Comparison of ENCODE assay signal across 20 cellular contexts in genomic region chr9:3887121-3887797, GRCh38.
A peak's percentile ranks its signal among the peaks of the same experiment; 100 is the strongest.
DNase-seq lines count a peak whose midpoint lies in the region; ATAC-seq and TF ChIP-seq lines count a peak whose summit lies in the region.
"Had no signal": no experiment of that assay in that cellular context is flagged by ENCODE, and none has a peak within 500 bp of the region (broad histone marks: within the 10 kb centered on the region; RNA-seq: fewer than 3 reads in every experiment).

No MANE protein-coding gene starts in this region.

- H3K27me3 Mint-ChIP-seq in HFFc6 (ENCODE audit: insufficient read depth) = no peaks in the 10 kb centered on the region; the same call in 1 of the 2 replicates
- H3K27me3 Mint-ChIP-seq: activated CD4-positive, alpha-beta T cell treated with anti-CD3 and anti-CD28 coated beads, Interleukin-2, amount 10 ng/mL, durations not matched to agents 24 days and 14 days had no signal

- peaks cover 18% of the 10 kb centered on the region for H3K4me1 ChIP-seq in foreskin keratinocyte
- H3K4me1 ChIP-seq: pancreas, SJSA1 had no signal

- H3K27ac ChIP-seq in foreskin keratinocyte = peak overlapping the region; percentile 45
- H3K27ac ChIP-seq: brain microvascular endothelial cell, esophagus squamous epithelium, pancreas, SJSA1, skin epidermis had no signal

- H3K27ac Mint-ChIP-seq in HFFc6 = no peak overlapping the region
- H3K27ac Mint-ChIP-seq: activated CD4-positive, alpha-beta T cell treated with anti-CD3 and anti-CD28 coated beads, Interleukin-2, amount 10 ng/mL, durations not matched to agents 24 days and 14 days; activated naive CD4-positive, alpha-beta T cell treated with anti-CD3 and anti-CD28 coated beads, Interleukin-2, amount 50 U/mL, for 72 hours had no signal

- ATAC-seq in foreskin keratinocyte = peak; percentile 64
- no peak for ATAC-seq in HG03460 (IDR thresholded peaks at IDR 0.05; ENCODE audit: unreplicated experiment)
- no peak for ATAC-seq in HG02852 (IDR thresholded peaks at IDR 0.05; ENCODE audit: unreplicated experiment)

- TF ChIP-seq CTCF in foreskin keratinocyte (conservative IDR thresholded peaks at IDR 0.05) (no peak), HFFc6 (IDR thresholded peaks at IDR 0.05) (no peak), GM10266 (IDR thresholded peaks at IDR 0.05; ENCODE audit: control insufficient read depth, insufficient read depth, low read depth, missing control alignments) (no peak)

- peaks cover 16% of the 10 kb centered on the region for H3K36me3 Mint-ChIP-seq in HFFc6 (ENCODE audit: low read depth)

- no peaks in the 10 kb centered on the region for H3K9me3 Mint-ChIP-seq in HFFc6
- H3K9me3 Mint-ChIP-seq: activated CD4-positive, alpha-beta T cell treated with anti-CD3 and anti-CD28 coated beads, Interleukin-2, amount 10 ng/mL, durations not matched to agents 24 days and 14 days; activated naive CD4-positive, alpha-beta T cell treated with anti-CD3 and anti-CD28 coated beads, Interleukin-2, amount 50 U/mL, for 72 hours had no signal

- no peak overlapping the region for H3K4me3 Mint-ChIP-seq in HFFc6
- H3K4me3 Mint-ChIP-seq: activated CD4-positive, alpha-beta T cell treated with anti-CD3 and anti-CD28 coated beads, Interleukin-2, amount 10 ng/mL, durations not matched to agents 24 days and 14 days had no signal

- no peaks in the 10 kb centered on the region for H3K27me3 ChIP-seq in foreskin keratinocyte
- H3K27me3 ChIP-seq: brain microvascular endothelial cell, esophagus squamous epithelium, pancreas, SJSA1 had no signal

- no peaks in the 10 kb centered on the region for H3K4me1 Mint-ChIP-seq in HFFc6 (ENCODE audit: low read depth)
- H3K4me1 Mint-ChIP-seq: activated CD4-positive, alpha-beta T cell treated with anti-CD3 and anti-CD28 coated beads, Interleukin-2, amount 10 ng/mL, durations not matched to agents 24 days and 14 days had no signal

- DNase-seq in COR-L47 (lab: John Stamatoyannopoulos, UW) (peak; percentile 89), NCI-H187 treated with DMSO at 0.1 percent for 48 hours (lab: John Stamatoyannopoulos, UW) (peak; percentile 98), NCI-H510A treated with DMSO at 0.1 percent for 48 hours (lab: John Stamatoyannopoulos, UW) (peak; percentile 63), foreskin keratinocyte (peak; percentile 42 to 60), HFFc6 (no peak), GM10266 (ENCODE audit: extremely low spot score) (no peak)
- DNase-seq: activated CD4-positive, alpha-beta T cell treated with anti-CD3 and anti-CD28 coated beads, Interleukin-2, amount 10 ng/mL, durations not matched to agents 24 days and 14 days; brain microvascular endothelial cell; esophagus squamous epithelium; GF-D8; HCEC 1CT; head of caudate nucleus; IMR-90; pancreas; stimulated activated naive CD4-positive, alpha-beta T cell had no signal

Comparison
In these comparisons a context has a peak if more than half of its experiments do, and no peak if none do; other contexts are left out.
1. DNase-seq: peak in COR-L47 (single experiment), NCI-H187 treated with DMSO at 0.1 percent for 48 hours (single experiment), NCI-H510A treated with DMSO at 0.1 percent for 48 hours (single experiment) and foreskin keratinocyte (2 of 2); none in HFFc6 (single experiment) and GM10266 (single experiment).